Comparison of ENCODE assay signal across 23 cellular contexts in the genomic region with DNA sequence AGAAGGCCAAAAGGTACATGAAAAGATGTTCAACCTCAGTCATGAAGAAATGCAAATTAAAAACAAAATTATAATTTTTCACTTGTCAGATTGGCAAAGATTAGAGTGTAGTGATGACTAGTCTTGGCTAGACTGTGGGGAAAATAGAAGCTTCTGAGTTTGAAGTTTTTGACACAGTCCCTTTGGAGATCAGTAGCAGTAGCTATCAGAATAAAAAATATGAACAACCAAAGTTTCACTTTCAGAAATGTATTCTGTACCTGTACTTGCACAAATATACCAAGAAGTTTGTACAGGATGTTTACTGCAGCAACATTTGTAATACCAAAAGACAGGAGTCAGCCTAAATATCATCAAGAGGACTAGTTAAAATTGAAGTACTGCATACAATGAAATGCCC. TPM values are rescaled to one million over a fixed set of nuclear protein-coding genes. Genes with fewer than 3 reads are reported as not detected.
DNase-seq lines count a peak whose midpoint lies in the region; ATAC-seq and TF ChIP-seq lines count a peak whose summit lies in the region.
"Had no signal": no experiment of that assay in that cellular context is flagged by ENCODE, and none has a peak within 500 bp of the region (broad histone marks: within the 10 kb centered on the region; RNA-seq: fewer than 3 reads in every experiment).

No MANE protein-coding gene starts in this region.

- H3K9me3 ChIP-seq in Panc1 (ENCODE audit: control insufficient read depth, insufficient read depth, low read depth, low read length) (peaks cover 5% of the 10 kb centered on the region; the same call in 1 of the 2 replicates), H9 (ENCODE audit: control insufficient read depth, low read depth, low read length) (no peaks in the 10 kb centered on the region)
- H3K9me3 ChIP-seq: transverse colon had no signal

- no peak for DNase-seq in activated CD4-positive, alpha-beta T cell treated with anti-CD3 and anti-CD28 coated beads for 36 hours
- DNase-seq in activated CD4-positive, alpha-beta T cell treated with anti-CD3 and anti-CD28 coated beads for 1 hour, result no peak
- DNase-seq in Panc1 (ENCODE audit: low read depth, low spot score) (no peak), NCI-H2227 treated with DMSO at 0.1 percent for 48 hours (lab: John Stamatoyannopoulos, UW) (no peak), H9 (no peak), activated gamma-delta T cell (lab: John Stamatoyannopoulos, UW) (no peak)
- DNase-seq in central memory CD8-positive, alpha-beta T cell (ENCODE audit: low spot score in 2 of 2), result no peak
- DNase-seq: 8988T; C1 segment of cervical spinal cord; central memory CD4-positive, alpha-beta T cell; H7; IMR-90; islet precursor cell; MV-4-11; NCI-H2081 treated with DMSO at 0.1 percent for 48 hours; NCI-H526 treated with DMSO at 0.1 percent for 48 hours; PC-3; small intestine; stimulated activated CD4-positive, alpha-beta T cell treated with anti-CD3 and anti-CD28 coated beads, Interleukin-4, amount 100 ng/mL, for 4 hours; transverse colon had no signal

- in situ Hi-C loops in Panc1 (cut with HindIII; ENCODE audit: low pct_unique_long_range_greater_than_20kb, low sequenced_read_pairs), result no loop called here

- H3K4ac ChIP-seq in H9 (ENCODE audit: low read depth, low read length), result no peak overlapping the region

- H2BK20ac ChIP-seq in H9 (ENCODE audit: low read depth, low read length, poor library complexity, severe bottlenecking), result no peak overlapping the region

- H3K9me3 Mint-ChIP-seq in activated CD4-positive, alpha-beta T cell treated with anti-CD3 and anti-CD28 coated beads for 36 hours (ENCODE audit: low read depth), result peaks cover 2% of the 10 kb centered on the region
- H3K9me3 Mint-ChIP-seq in central memory CD8-positive, alpha-beta T cell, result no peaks in the 10 kb centered on the region
- peaks cover 0 to 3% of the 10 kb centered on the region in 2 experiments; a peak in 2 of 5 replicates for H3K9me3 Mint-ChIP-seq in H9
- H3K9me3 Mint-ChIP-seq: memory B cell, nephron had no signal

- H3K79me1 ChIP-seq in H9 (ENCODE audit: insufficient read depth, low read depth, low read length, poor library complexity, severe bottlenecking), result no peaks in the 10 kb centered on the region

- POLR2A ChIA-PET in activated CD4-positive, alpha-beta T cell treated with anti-CD3 and anti-CD28 coated beads for 36 hours (lab: Charles Lee), result no interaction called here
- POLR2A ChIA-PET in Panc1 (lab: Charles Lee), result no interaction called here

- no peak overlapping the region for H3K23ac ChIP-seq in H9 (ENCODE audit: insufficient read length, low read depth, low read length)

- H3K27ac ChIP-seq in Panc1 (ENCODE audit: low read length), result no peak overlapping the region
- H3K27ac ChIP-seq in H9 (ENCODE audit: insufficient read length, low read depth, low read length), result no peak overlapping the region
- H3K27ac ChIP-seq: transverse colon had no signal

- TF ChIP-seq CTCF in Panc1 (IDR thresholded peaks at IDR 0.05) (no peak), H9 (conservative IDR thresholded peaks at IDR 0.05) (no peak)

- H2AK5ac ChIP-seq in H9 (ENCODE audit: insufficient read length, low read length), result no peak overlapping the region

- no peak overlapping the region for H3K4me3 Mint-ChIP-seq in activated CD4-positive, alpha-beta T cell treated with anti-CD3 and anti-CD28 coated beads for 36 hours
- H3K4me3 Mint-ChIP-seq in central memory CD8-positive, alpha-beta T cell, result no peak overlapping the region
- H3K4me3 Mint-ChIP-seq in H9, result no peak overlapping the region
- H3K4me3 Mint-ChIP-seq: memory B cell, nephron had no signal

- peaks cover 6% of the 10 kb centered on the region; the same call in 1 of the 2 replicates for H3K79me2 ChIP-seq in H9 (ENCODE audit: insufficient read depth, low read length)

- no peak overlapping the region for H3K56ac ChIP-seq in H9 (ENCODE audit: insufficient read length, low read depth, low read length)

- H3T11ph ChIP-seq in H9 (ENCODE audit: low read length), result no peak overlapping the region

- ATAC-seq in activated CD4-positive, alpha-beta T cell treated with anti-CD3 and anti-CD28 coated beads for 36 hours, result peak; percentile 93
- ATAC-seq in GM21576 (IDR thresholded peaks at IDR 0.05; ENCODE audit: unreplicated experiment), result peak; percentile 58
- no peak for ATAC-seq in Panc1
- ATAC-seq in central memory CD8-positive, alpha-beta T cell (replicated peaks; ENCODE audit: extremely low read depth, poor library complexity, severe bottlenecking), result no peak
- ATAC-seq: PC-3 had no signal

- BruUV-seq in Panc1 (replicated peaks; lab: Mats Ljungman, UMichigan), result TSS peak; percentile 19

- H3K14ac ChIP-seq in H9 (ENCODE audit: insufficient read depth, low read length), result no peak overlapping the region

- no peaks in the 10 kb centered on the region for H3K27me3 Mint-ChIP-seq in activated CD4-positive, alpha-beta T cell treated with anti-CD3 and anti-CD28 coated beads for 36 hours
- no peaks in the 10 kb centered on the region for H3K27me3 Mint-ChIP-seq in central memory CD8-positive, alpha-beta T cell
- no peaks in the 10 kb centered on the region for H3K27me3 Mint-ChIP-seq in H9 (ENCODE audit: low read depth)
- H3K27me3 Mint-ChIP-seq: memory B cell had no signal

- intact Hi-C loops in activated CD4-positive, alpha-beta T cell treated with anti-CD3 and anti-CD28 coated beads for 36 hours (cut with DNase I, micrococcal nuclease), result loop anchor here in 1 of 2 experiments (1.0 kb wide), 1 partner anchor 12 kb away; no protein-coding TSS in a partner anchor
- intact Hi-C loops in Panc1 (cut with micrococcal nuclease; ENCODE audit: unreplicated experiment), result no loop called here

- no peak overlapping the region for H3K4me2 ChIP-seq in H9 (ENCODE audit: insufficient read depth, insufficient read length, low read length)

- no peak overlapping the region for H2AFZ ChIP-seq in H9 (ENCODE audit: low read length)

- no peak overlapping the region for H3K18ac ChIP-seq in H9 (ENCODE audit: insufficient read length, low read depth, low read length)

- no peaks in the 10 kb centered on the region for H3K36me3 ChIP-seq in Panc1 (ENCODE audit: control insufficient read depth, insufficient read depth, low read length)
- H3K36me3 ChIP-seq: transverse colon had no signal

- H4K5ac ChIP-seq in H9 (ENCODE audit: insufficient read length, low read depth, low read length), result no peak overlapping the region

- no peak overlapping the region for H2BK5ac ChIP-seq in H9 (ENCODE audit: insufficient read length, low read length)

- H4K91ac ChIP-seq in H9 (ENCODE audit: insufficient read length, low read depth, low read length), result no peak overlapping the region

- H3K4me3 ChIP-seq in Panc1 (ENCODE audit: low read depth in 2 of 2, low read length in 2 of 2), result no peak overlapping the region
- H3K4me3 ChIP-seq: transverse colon had no signal

- H4K8ac ChIP-seq in H9 (replicated peaks; ENCODE audit: insufficient read length, low read depth, low read length), result no peak overlapping the region

- no peak overlapping the region for H3K9ac ChIP-seq in H9 (ENCODE audit: extremely low read depth, insufficient read length, low read length)

- CTCF ChIA-PET in activated CD4-positive, alpha-beta T cell treated with anti-CD3 and anti-CD28 coated beads for 36 hours (lab: Charles Lee), result interaction anchor here (0.5 to 0.7 kb wide), 2 partner anchors 17 to 124 kb away, joined by 3 to 5 read pairs; no protein-coding TSS in a partner anchor
- CTCF ChIA-PET in Panc1 (lab: Charles Lee), result no interaction called here

- peaks cover 40% of the 10 kb centered on the region for H3K4me1 Mint-ChIP-seq in activated CD4-positive, alpha-beta T cell treated with anti-CD3 and anti-CD28 coated beads for 36 hours
- peaks cover 49% of the 10 kb centered on the region for H3K4me1 Mint-ChIP-seq in central memory CD8-positive, alpha-beta T cell
- H3K4me1 Mint-ChIP-seq in H9, result peaks cover 0 to 2% of the 10 kb centered on the region in 2 experiments; a peak in 1 of 4 replicates
- H3K4me1 Mint-ChIP-seq: nephron had no signal

- no peaks in the 10 kb centered on the region for H3K27me3 ChIP-seq in Panc1 (ENCODE audit: control insufficient read depth, insufficient read depth, low read length)
- H3K27me3 ChIP-seq in H9 (ENCODE audit: insufficient read depth, low read length), result no peaks in the 10 kb centered on the region
- H3K27me3 ChIP-seq: transverse colon had no signal

- H3K27ac Mint-ChIP-seq in activated CD4-positive, alpha-beta T cell treated with anti-CD3 and anti-CD28 coated beads for 36 hours, result peak overlapping the region; percentile 31
- peak overlapping the region; percentile 29 for H3K27ac Mint-ChIP-seq in central memory CD8-positive, alpha-beta T cell (ENCODE audit: low read depth)
- no peak overlapping the region for H3K27ac Mint-ChIP-seq in H9
- H3K27ac Mint-ChIP-seq: memory B cell, nephron had no signal

- no peaks in the 10 kb centered on the region for H4K20me1 ChIP-seq in H9 (ENCODE audit: control insufficient read depth, insufficient read depth, insufficient read length)

- peaks cover 9% of the 10 kb centered on the region for H3K36me3 Mint-ChIP-seq in activated CD4-positive, alpha-beta T cell treated with anti-CD3 and anti-CD28 coated beads for 36 hours (ENCODE audit: low read depth)
- H3K36me3 Mint-ChIP-seq in central memory CD8-positive, alpha-beta T cell (ENCODE audit: insufficient read depth), result peaks cover 2% of the 10 kb centered on the region
- peaks cover 3 to 4% (median 3%) of the 10 kb centered on the region in 3 experiments; a peak in 5 of 7 replicates for H3K36me3 Mint-ChIP-seq in H9 (ENCODE audit: insufficient read depth in 1 of 3, low read depth in 3 of 3)

- H2BK15ac ChIP-seq in H9 (ENCODE audit: low read depth, low read length), result no peak overlapping the region

- no peak overlapping the region for H2BK120ac ChIP-seq in H9 (ENCODE audit: low read depth, low read length, poor library complexity, severe bottlenecking)

- H2BK12ac ChIP-seq in H9 (ENCODE audit: insufficient read length, low read depth, low read length), result no peak overlapping the region

- H3K4me1 ChIP-seq in Panc1 (ENCODE audit: control insufficient read depth, insufficient read depth, low read length), result peaks cover 8% of the 10 kb centered on the region; the same call in 1 of the 2 replicates
- no peaks in the 10 kb centered on the region for H3K4me1 ChIP-seq in H9 (ENCODE audit: insufficient read depth, low read length)

- no peaks in the 10 kb centered on the region for H3K23me2 ChIP-seq in H9 (ENCODE audit: insufficient read length, low read depth, low read length, poor library complexity, severe bottlenecking)

RNA-seq across cellular contexts. Expression of a gene that starts 14.1 kb away (rescaled TPM):
- total RNA-seq in activated CD4-positive, alpha-beta T cell treated with anti-CD3 and anti-CD28 coated beads for 36 hours, result 10 to 100 TPM; 47.4 to 48.5 TPM
- total RNA-seq in Panc1 (2021; ENCODE audit: unreplicated experiment), result 101 TPM
- polyA plus RNA-seq in Panc1 (2012; ENCODE audit: insufficient read length), result 51.7 TPM
- 64.9 and 65.5 TPM in 2 replicates for total RNA-seq in H9 (2021)

Comparison
In these comparisons a context has a peak if more than half of its experiments do, and no peak if none do; other contexts are left out.
1. ATAC-seq: peak in activated CD4-positive, alpha-beta T cell treated with anti-CD3 and anti-CD28 coated beads for 36 hours (single experiment) and GM21576 (single experiment); none in Panc1 (single experiment) and central memory CD8-positive, alpha-beta T cell (single experiment).
2. H3K27ac Mint-ChIP-seq: peak in activated CD4-positive, alpha-beta T cell treated with anti-CD3 and anti-CD28 coated beads for 36 hours (single experiment) and central memory CD8-positive, alpha-beta T cell (single experiment); none in H9 (0 of 3).